In genomic region chr20:46174469-46175126, GRCh38 we compare ENCODE assay signal across 8 cellular contexts. TPM values are rescaled to one million over a fixed set of nuclear protein-coding genes. Genes with fewer than 3 reads are reported as not detected.
DNase-seq lines count a peak whose midpoint lies in the region; ATAC-seq and TF ChIP-seq lines count a peak whose summit lies in the region.

No MANE protein-coding gene starts in this region.

- DNase-seq in BJ (ENCODE audit: low read depth) (no peak), LNCaP clone FGC (ENCODE audit: low read depth) (no peak), left kidney (ENCODE audit: low read depth, low spot score) (peak; percentile 92), T1000 (lab: John Stamatoyannopoulos, UW) (no peak), pons (ENCODE audit: low spot score) (no peak)
- DNase-seq in central memory CD4-positive, alpha-beta T cell = peak; percentile 47
- DNase-seq in stimulated activated CD4-positive, alpha-beta T cell treated with anti-CD3 and anti-CD28 coated beads, TNF-alpha, amount 100 ng/mL, for 1 hour (ENCODE audit: low read depth in 3 of 3, low spot score in 1 of 3) = peak; percentile 13 to 61 (median 39)

- peak; percentile 65 for TF ChIP-seq CTCF in BJ (IDR thresholded peaks at IDR 0.05; ENCODE audit: insufficient read depth, low read depth, low read length)
- 0 out of 2 replicates have a peak, but pooled peaks have one; percentile 24 for TF ChIP-seq CTCF in LNCaP clone FGC (IDR thresholded peaks at IDR 0.05; ENCODE audit: control insufficient read depth, extremely low read depth, insufficient read depth)

- no peaks in the 10 kb centered on the region for H3K36me3 ChIP-seq in BJ (ENCODE audit: control insufficient read depth, insufficient read depth, low read length)

- POLR2A ChIA-PET in BJ (lab: Charles Lee) = no interaction called here

- CTCF ChIA-PET in BJ (lab: Yijun Ruan, JAX) = interaction anchor here (0.8 to 2.9 kb wide), 7 partner anchors 12 to 160 kb away, joined by 3 to 16 read pairs (median 4); no protein-coding TSS in a partner anchor

- H3K4me3 ChIP-seq in BJ (ENCODE audit: low read depth, low read length) (no peak overlapping the region), LNCaP clone FGC (ENCODE audit: low read depth, low read length) (no peak overlapping the region)

- peak; percentile 84 to 92 for ATAC-seq in activated CD4-positive, CD25-positive, alpha-beta regulatory T cell treated with anti-CD3 and anti-CD28 coated beads, Interleukin-2, amount 50 U/mL, for 24 hours

- H3K27me3 ChIP-seq in BJ (ENCODE audit: control insufficient read depth, insufficient read depth, low read length) = peaks cover 18% of the 10 kb centered on the region

RNA-seq across cellular contexts. Expression of gene CD40, which starts 56.5 kb away (rescaled TPM):
- polyA plus RNA-seq in BJ (2011; rRNA removed) = 7.5 and 11.6 TPM in 2 replicates
- polyA minus RNA-seq in BJ (2011; rRNA and poly(A)+ RNA removed) = 3.2 and 3.7 TPM in 2 replicates

Comparison
In these comparisons a context has a peak if more than half of its experiments do, and no peak if none do; other contexts are left out.
1. DNase-seq: peak in central memory CD4-positive, alpha-beta T cell (single experiment), left kidney (single experiment) and stimulated activated CD4-positive, alpha-beta T cell treated with anti-CD3 and anti-CD28 coated beads, TNF-alpha, amount 100 ng/mL, for 1 hour (3 of 3); none in BJ (single experiment), LNCaP clone FGC (single experiment), T1000 (single experiment) and pons (single experiment).